Comparison of ENCODE assay signal across 11 cellular contexts in the genomic region with DNA sequence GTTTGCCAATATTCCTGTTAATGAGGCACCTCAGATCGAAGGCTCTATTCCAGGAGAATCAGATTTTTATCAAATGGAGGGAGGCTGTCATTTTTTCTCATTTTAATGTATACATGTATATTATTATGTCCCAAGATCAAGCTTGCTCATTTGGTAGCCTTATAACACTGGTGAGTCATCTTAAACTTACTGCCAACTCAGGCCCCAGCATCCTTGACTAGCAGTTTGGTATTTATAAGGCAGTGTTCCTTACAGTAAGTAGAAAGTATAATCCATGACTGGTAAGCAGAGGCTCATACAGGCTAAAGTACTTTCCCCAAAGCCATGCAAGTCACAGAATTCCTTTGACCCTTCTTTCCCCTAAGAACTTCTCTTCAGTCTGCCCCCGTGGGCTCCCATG.
A peak's percentile ranks its signal among the peaks of the same experiment; 100 is the strongest.
DNase-seq lines count a peak whose midpoint lies in the region; TF ChIP-seq lines count a peak whose summit lies in the region.
"Had no signal": no experiment of that assay in that cellular context is flagged by ENCODE, and none has a peak within 500 bp of the region (broad histone marks: within the 10 kb centered on the region; RNA-seq: fewer than 3 reads in every experiment).

No MANE protein-coding gene starts in this region.

- H3K4me1 Mint-ChIP-seq in activated T-helper 1 cell treated with anti-CD3 and anti-CD28 coated beads, Interleukin-12 subunit alpha, Interleukin-12 subunit beta, Interleukin-2, Interleukin-4 antibody, amounts not matched to agents 30 ng/mL and 10 ng/mL and 1 ng/mL, durations not matched to agents 14 hours and 24 hours and 36 hours (ENCODE audit: low read depth): no peaks in the 10 kb centered on the region
- H3K4me1 Mint-ChIP-seq in neural progenitor cell: no peaks in the 10 kb centered on the region
- H3K4me1 Mint-ChIP-seq in nephron progenitor cell: no peaks in the 10 kb centered on the region
- H3K4me1 Mint-ChIP-seq: CD4-positive, CD25-positive, alpha-beta regulatory T cell had no signal

- peaks cover 2% of the 10 kb centered on the region for H3K27me3 Mint-ChIP-seq in activated T-helper 1 cell treated with anti-CD3 and anti-CD28 coated beads, Interleukin-12 subunit alpha, Interleukin-12 subunit beta, Interleukin-2, Interleukin-4 antibody, amounts not matched to agents 30 ng/mL and 10 ng/mL and 1 ng/mL, durations not matched to agents 14 hours and 24 hours and 36 hours (ENCODE audit: insufficient read depth)
- peaks cover 2% of the 10 kb centered on the region for H3K27me3 Mint-ChIP-seq in neural progenitor cell (ENCODE audit: insufficient read depth, low read depth)
- peaks cover 13% of the 10 kb centered on the region for H3K27me3 Mint-ChIP-seq in nephron progenitor cell (ENCODE audit: low read depth, poor library complexity)

- DNase-seq in AG04450 (ENCODE audit: low read depth, low spot score) (peak; percentile 72), HS-5 (ENCODE audit: low read depth) (peak; percentile 56), astrocyte of the hippocampus (ENCODE audit: low read depth, low spot score) (peak; percentile 77), hepatic stellate cell (ENCODE audit: low spot score) (peak; percentile 36), neural progenitor cell (ENCODE audit: low spot score) (no peak), nephron progenitor cell (no peak)
- DNase-seq in activated T-helper 1 cell treated with anti-CD3 and anti-CD28 coated beads, Interleukin-12 subunit alpha, Interleukin-12 subunit beta, Interleukin-2, Interleukin-4 antibody, amounts not matched to agents 30 ng/mL and 10 ng/mL and 1 ng/mL, durations not matched to agents 14 hours and 24 hours and 36 hours (ENCODE audit: low spot score): no peak
- DNase-seq in stimulated activated CD8-positive, alpha-beta memory T cell treated with anti-CD3 and anti-CD28 coated beads, Interleukin-4, amount 100 ng/mL, for 48 hours: no peak
- DNase-seq: activated CD4-positive, CD25-positive, alpha-beta regulatory T cell treated with anti-CD3 and anti-CD28 coated beads, Interleukin-2, amount 50 U/mL, for 72 hours; CD4-positive, CD25-positive, alpha-beta regulatory T cell; NCI-H1105 treated with DMSO at 0.1 percent for 48 hours had no signal

- H3K4me2 ChIP-seq in neural progenitor cell: no peak overlapping the region

- POLR2A ChIA-PET in AG04450 (lab: Yijun Ruan, JAX): interaction anchor here (0.6 to 2.2 kb wide), 2 partner anchors 21 to 90 kb away, joined by 4 to 5 read pairs; no protein-coding TSS in a partner anchor

- no peak overlapping the region for H3K4me3 ChIP-seq in AG04450 (ENCODE audit: low read depth, low read length)
- no peak overlapping the region for H3K4me3 ChIP-seq in neural progenitor cell

- no peaks in the 10 kb centered on the region for H3F3A ChIP-seq in neural progenitor cell (ENCODE audit: low read depth)

- no peak overlapping the region for H3K27ac Mint-ChIP-seq in activated T-helper 1 cell treated with anti-CD3 and anti-CD28 coated beads, Interleukin-12 subunit alpha, Interleukin-12 subunit beta, Interleukin-2, Interleukin-4 antibody, amounts not matched to agents 30 ng/mL and 10 ng/mL and 1 ng/mL, durations not matched to agents 14 hours and 24 hours and 36 hours
- H3K27ac Mint-ChIP-seq in neural progenitor cell (no peak overlapping the region), nephron progenitor cell (no peak overlapping the region)
- H3K27ac Mint-ChIP-seq: CD4-positive, CD25-positive, alpha-beta regulatory T cell had no signal

- no peaks in the 10 kb centered on the region for H3K9me3 ChIP-seq in AG04450 (ENCODE audit: control insufficient read depth, insufficient read depth, low read length)
- no peaks in the 10 kb centered on the region for H3K9me3 ChIP-seq in neural progenitor cell (ENCODE audit: low read depth)

- H3K27ac ChIP-seq in AG04450 (ENCODE audit: low read depth, low read length): peak overlapping the region; percentile 4
- no peak overlapping the region for H3K27ac ChIP-seq in neural progenitor cell

- no peaks in the 10 kb centered on the region for H3K27me3 ChIP-seq in AG04450 (ENCODE audit: control insufficient read depth, insufficient read depth, low read length)
- no peaks in the 10 kb centered on the region for H3K27me3 ChIP-seq in neural progenitor cell

- no peaks in the 10 kb centered on the region for H3K36me3 ChIP-seq in neural progenitor cell

- no peaks in the 10 kb centered on the region for H3K79me2 ChIP-seq in neural progenitor cell (ENCODE audit: low read depth)

- no peak overlapping the region for H3K9ac ChIP-seq in neural progenitor cell

- H3K9me3 Mint-ChIP-seq in activated T-helper 1 cell treated with anti-CD3 and anti-CD28 coated beads, Interleukin-12 subunit alpha, Interleukin-12 subunit beta, Interleukin-2, Interleukin-4 antibody, amounts not matched to agents 30 ng/mL and 10 ng/mL and 1 ng/mL, durations not matched to agents 14 hours and 24 hours and 36 hours: peaks cover 4% of the 10 kb centered on the region
- H3K9me3 Mint-ChIP-seq in neural progenitor cell (no peaks in the 10 kb centered on the region), nephron progenitor cell (no peaks in the 10 kb centered on the region)

- intact Hi-C loops in activated T-helper 1 cell treated with anti-CD3 and anti-CD28 coated beads, Interleukin-12 subunit alpha, Interleukin-12 subunit beta, Interleukin-2, Interleukin-4 antibody, amounts not matched to agents 30 ng/mL and 10 ng/mL and 1 ng/mL, durations not matched to agents 14 hours and 24 hours and 36 hours (cut with micrococcal nuclease): no loop called here

- H4K20me1 ChIP-seq in neural progenitor cell (ENCODE audit: low read depth): no peaks in the 10 kb centered on the region

- no peaks in the 10 kb centered on the region for H3K36me3 Mint-ChIP-seq in activated T-helper 1 cell treated with anti-CD3 and anti-CD28 coated beads, Interleukin-12 subunit alpha, Interleukin-12 subunit beta, Interleukin-2, Interleukin-4 antibody, amounts not matched to agents 30 ng/mL and 10 ng/mL and 1 ng/mL, durations not matched to agents 14 hours and 24 hours and 36 hours (ENCODE audit: low read depth)
- H3K36me3 Mint-ChIP-seq in neural progenitor cell (no peaks in the 10 kb centered on the region), nephron progenitor cell (ENCODE audit: low read depth) (no peaks in the 10 kb centered on the region)
- H3K36me3 Mint-ChIP-seq: CD4-positive, CD25-positive, alpha-beta regulatory T cell had no signal

- TF ChIP-seq CTCF in AG04450 (IDR thresholded peaks at IDR 0.05; ENCODE audit: low read depth, low read length) (no peak), neural progenitor cell (IDR thresholded peaks at IDR 0.05) (no peak), nephron progenitor cell (IDR thresholded peaks at IDR 0.05) (no peak)

- no peak overlapping the region for H2AFZ ChIP-seq in neural progenitor cell (replicated peaks)

- CTCF ChIA-PET in AG04450 (lab: Charles Lee): no interaction called here

- H3K4me3 Mint-ChIP-seq in activated T-helper 1 cell treated with anti-CD3 and anti-CD28 coated beads, Interleukin-12 subunit alpha, Interleukin-12 subunit beta, Interleukin-2, Interleukin-4 antibody, amounts not matched to agents 30 ng/mL and 10 ng/mL and 1 ng/mL, durations not matched to agents 14 hours and 24 hours and 36 hours: no peak overlapping the region
- H3K4me3 Mint-ChIP-seq in neural progenitor cell (no peak overlapping the region), nephron progenitor cell (no peak overlapping the region)
- H3K4me3 Mint-ChIP-seq: CD4-positive, CD25-positive, alpha-beta regulatory T cell had no signal

- no peaks in the 10 kb centered on the region for H3K4me1 ChIP-seq in neural progenitor cell

Comparison
In these comparisons a context has a peak if more than half of its experiments do, and no peak if none do; other contexts are left out.
1. DNase-seq: peak in AG04450 (single experiment), HS-5 (single experiment), astrocyte of the hippocampus (single experiment) and hepatic stellate cell (single experiment); none in activated T-helper 1 cell treated with anti-CD3 and anti-CD28 coated beads, Interleukin-12 subunit alpha, Interleukin-12 subunit beta, Interleukin-2, Interleukin-4 antibody, amounts not matched to agents 30 ng/mL and 10 ng/mL and 1 ng/mL, durations not matched to agents 14 hours and 24 hours and 36 hours (single experiment), neural progenitor cell (single experiment), nephron progenitor cell (single experiment) and stimulated activated CD8-positive, alpha-beta memory T cell treated with anti-CD3 and anti-CD28 coated beads, Interleukin-4, amount 100 ng/mL, for 48 hours (single experiment).